ENCODE assay signal across 1 cellular context in genomic region chr9:127578952-127579853, GRCh38.
TF ChIP-seq lines count a peak whose summit lies in the region.

No MANE protein-coding gene starts in this region.

TF ChIP-seq in HepG2, 621 proteins besides CTCF, POLR2A, EP300 and RAD21 (continued from another document and continues in another):
- TF ChIP-seq REST (IDR thresholded peaks at IDR 0.05; ENCODE audit: borderline replicate concordance in 1 of 2, low read depth in 1 of 2, low read length in 2 of 2) (no peak), ZBTB3 (CRISPR knock-in tag; IDR thresholded peaks at IDR 0.05; ENCODE audit: borderline replicate concordance, low read depth) (no peak), ZNF777 (CRISPR knock-in tag; IDR thresholded peaks at IDR 0.05) (no peak), ZNF225 (CRISPR knock-in tag; IDR thresholded peaks at IDR 0.05) (peak; percentile 81; the same call in 1 of the 2 replicates), ZSCAN22 (CRISPR knock-in tag; IDR thresholded peaks at IDR 0.05) (no peak), MLX (CRISPR knock-in tag; IDR thresholded peaks at IDR 0.05) (peak; percentile 47; the same call in 1 of the 2 replicates), SRSF1 (optimal IDR thresholded peaks at IDR 0.05; ENCODE audit: low read depth, low read length) (no peak), MXD4 (CRISPR knock-in tag; IDR thresholded peaks at IDR 0.05) (no peak), ZNF607 (CRISPR knock-in tag; IDR thresholded peaks at IDR 0.05; ENCODE audit: borderline replicate concordance) (0 out of 2 replicates have a peak, but pooled peaks have one; percentile 38), AHDC1 (CRISPR knock-in tag; IDR thresholded peaks at IDR 0.05; ENCODE audit: borderline replicate concordance) (peak; percentile 63; the same call in 1 of the 2 replicates), ZNF766 (CRISPR knock-in tag; IDR thresholded peaks at IDR 0.05; ENCODE audit: borderline replicate concordance) (peak; percentile 47; the same call in 1 of the 2 replicates), MED8 (CRISPR knock-in tag; IDR thresholded peaks at IDR 0.05; ENCODE audit: insufficient replicate concordance) (no peak), MEF2D (CRISPR knock-in tag; IDR thresholded peaks at IDR 0.05) (peak; percentile 47; the same call in 1 of the 2 replicates), SIN3A (IDR thresholded peaks at IDR 0.05; ENCODE audit: borderline replicate concordance, low read depth, low read length) (peak; percentile 64; the same call in 1 of the 2 replicates), NFYB (CRISPR knock-in tag; IDR thresholded peaks at IDR 0.05) (no peak), ZNF792 (CRISPR knock-in tag; IDR thresholded peaks at IDR 0.05) (peak; percentile 87), IRX3 (CRISPR knock-in tag; IDR thresholded peaks at IDR 0.05; ENCODE audit: borderline replicate concordance, low read depth) (no peak), FOXJ3 (CRISPR knock-in tag; IDR thresholded peaks at IDR 0.05; ENCODE audit: borderline replicate concordance) (no peak), MEIS2 (CRISPR knock-in tag; IDR thresholded peaks at IDR 0.05) (peak; percentile 64), GRHL1 (CRISPR knock-in tag; conservative IDR thresholded peaks at IDR 0.05) (no peak), SIX1 (CRISPR knock-in tag; IDR thresholded peaks at IDR 0.05; ENCODE audit: borderline replicate concordance) (peak; percentile 42; the same call in 1 of the 2 replicates), THYN1 (CRISPR knock-in tag; IDR thresholded peaks at IDR 0.05; ENCODE audit: borderline replicate concordance, low read depth) (no peak), ZFYVE20 (CRISPR knock-in tag; IDR thresholded peaks at IDR 0.05; ENCODE audit: borderline replicate concordance, low read depth) (no peak), ZNF446 (CRISPR knock-in tag; IDR thresholded peaks at IDR 0.05) (no peak), GMEB2 (CRISPR knock-in tag; IDR thresholded peaks at IDR 0.05; ENCODE audit: low read depth) (no peak), MTF2 (CRISPR knock-in tag; IDR thresholded peaks at IDR 0.05; ENCODE audit: borderline replicate concordance) (no peak), DMAP1 (CRISPR knock-in tag; IDR thresholded peaks at IDR 0.05) (no peak; the same call in 1 of the 2 replicates), ATF1 (CRISPR knock-in tag; IDR thresholded peaks at IDR 0.05) (no peak), FOXK1 (CRISPR knock-in tag; IDR thresholded peaks at IDR 0.05; ENCODE audit: borderline replicate concordance, low read depth) (peak; percentile 40; the same call in 1 of the 2 replicates), ZBTB20 (CRISPR knock-in tag; IDR thresholded peaks at IDR 0.05; ENCODE audit: borderline replicate concordance, low read depth) (peak; percentile 48; the same call in 1 of the 2 replicates), ZNF264 (CRISPR knock-in tag; IDR thresholded peaks at IDR 0.05) (peak; percentile 42; the same call in 1 of the 2 replicates), SSRP1 (CRISPR knock-in tag; IDR thresholded peaks at IDR 0.05) (no peak), GFI1 (CRISPR knock-in tag; IDR thresholded peaks at IDR 0.05; ENCODE audit: borderline replicate concordance) (peak; percentile 73; the same call in 1 of the 2 replicates), SKI (IDR thresholded peaks at IDR 0.05; ENCODE audit: partially characterized antibody) (peak; percentile 50), DRAP1 (CRISPR knock-in tag; IDR thresholded peaks at IDR 0.05) (peak; percentile 34; the same call in 1 of the 2 replicates), ZNF430 (CRISPR knock-in tag; IDR thresholded peaks at IDR 0.05) (no peak), ZBED4 (CRISPR knock-in tag; IDR thresholded peaks at IDR 0.05; ENCODE audit: borderline replicate concordance) (peak; percentile 90; the same call in 1 of the 2 replicates)
